ENCODE assay signal across 7 cellular contexts in genomic region chr10:70508912-70509366, GRCh38. TPM values are rescaled to one million over a fixed set of nuclear protein-coding genes. Genes with fewer than 3 reads are reported as not detected.
A peak's percentile ranks its signal among the peaks of the same experiment; 100 is the strongest.
DNase-seq lines count a peak whose midpoint lies in the region; ATAC-seq and TF ChIP-seq lines count a peak whose summit lies in the region.

No MANE protein-coding gene starts in this region.

- ATAC-seq in HG03432 (IDR thresholded peaks at IDR 0.05; ENCODE audit: unreplicated experiment) = peak; percentile 49
- ATAC-seq in foreskin keratinocyte = no peak
- no peak for ATAC-seq in GM21576 (IDR thresholded peaks at IDR 0.05; ENCODE audit: unreplicated experiment)

- no peaks in the 10 kb centered on the region for H3K4me1 ChIP-seq in foreskin keratinocyte

- peaks cover 5% of the 10 kb centered on the region for H3K4me1 Mint-ChIP-seq in activated naive CD8-positive, alpha-beta T cell treated with anti-CD3 and anti-CD28 coated beads for 36 hours

- no peak overlapping the region for H3K27ac Mint-ChIP-seq in activated naive CD8-positive, alpha-beta T cell treated with anti-CD3 and anti-CD28 coated beads for 36 hours

- no peaks in the 10 kb centered on the region for H3K27me3 Mint-ChIP-seq in activated naive CD8-positive, alpha-beta T cell treated with anti-CD3 and anti-CD28 coated beads for 36 hours

- H3K4me3 Mint-ChIP-seq in activated naive CD8-positive, alpha-beta T cell treated with anti-CD3 and anti-CD28 coated beads for 36 hours = no peak overlapping the region

- no peaks in the 10 kb centered on the region for H3K9me3 Mint-ChIP-seq in activated naive CD8-positive, alpha-beta T cell treated with anti-CD3 and anti-CD28 coated beads for 36 hours

- H3K27me3 ChIP-seq in foreskin keratinocyte = peaks cover 42% of the 10 kb centered on the region

- peak overlapping the region; percentile 29 for H3K27ac ChIP-seq in angular gyrus (ENCODE audit: low read depth, low read length)
- H3K27ac ChIP-seq in foreskin keratinocyte = no peak overlapping the region

- H3K36me3 Mint-ChIP-seq in activated naive CD8-positive, alpha-beta T cell treated with anti-CD3 and anti-CD28 coated beads for 36 hours = no peaks in the 10 kb centered on the region

- TF ChIP-seq CTCF in foreskin keratinocyte (conservative IDR thresholded peaks at IDR 0.05) = no peak

- DNase-seq in left kidney (ENCODE audit: low read depth, low spot score) (peak; percentile 50), superior temporal gyrus (ENCODE audit: extremely low spot score) (peak; percentile 20), foreskin keratinocyte (no peak)
- no peak for DNase-seq in activated naive CD8-positive, alpha-beta T cell treated with anti-CD3 and anti-CD28 coated beads for 36 hours

RNA-seq across cellular contexts. Expression of gene PALD1, which starts 30.4 kb away (rescaled TPM):
- total RNA-seq in foreskin keratinocyte = 0.04 and 0.07 TPM in 2 replicates
- polyA plus RNA-seq in foreskin keratinocyte = 0.03 TPM in 1 of 2 replicates, not detected in the other
- total RNA-seq in activated naive CD8-positive, alpha-beta T cell treated with anti-CD3 and anti-CD28 coated beads for 36 hours = 1 to 10 TPM; 2.7 to 3.1 TPM

Comparison
In these comparisons a context has a peak if more than half of its experiments do, and no peak if none do; other contexts are left out.
1. DNase-seq: peak in left kidney (single experiment) and superior temporal gyrus (single experiment); none in foreskin keratinocyte (0 of 2) and activated naive CD8-positive, alpha-beta T cell treated with anti-CD3 and anti-CD28 coated beads for 36 hours (single experiment).